Comparison of ENCODE assay signal across 8 cellular contexts in the genomic region with DNA sequence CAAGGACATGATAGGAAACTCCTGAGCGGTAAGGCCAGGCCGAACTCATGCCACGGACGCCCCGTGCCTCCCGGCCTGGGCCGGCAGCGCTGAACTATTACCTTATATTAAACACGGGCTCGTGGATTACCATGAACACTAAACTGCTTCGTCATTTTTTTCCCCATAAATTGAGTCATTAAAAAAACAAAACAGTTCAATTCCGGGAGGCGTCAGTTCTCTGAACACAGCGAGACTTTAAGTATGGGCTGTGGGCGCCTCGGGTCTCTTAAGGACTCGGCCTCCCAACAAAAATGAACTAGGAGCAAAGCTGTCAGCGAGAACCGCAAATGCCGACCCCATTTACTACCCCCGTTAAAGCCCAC. TPM values are rescaled to one million over a fixed set of nuclear protein-coding genes. Genes with fewer than 3 reads are reported as not detected.
A peak's percentile ranks its signal among the peaks of the same experiment; 100 is the strongest.
DNase-seq lines count a peak whose midpoint lies in the region; ATAC-seq, FAIRE-seq and TF ChIP-seq lines count a peak whose summit lies in the region.

No MANE protein-coding gene starts in this region.

- no peaks in the 10 kb centered on the region for H3K9me3 ChIP-seq in iPS-15b (ENCODE audit: control insufficient read depth, insufficient read depth, low read length)
- no peaks in the 10 kb centered on the region for H3K9me3 ChIP-seq in small intestine (ENCODE audit: control insufficient read depth, low read depth)

- peaks cover 6% of the 10 kb centered on the region for H3K36me3 ChIP-seq in iPS-15b (ENCODE audit: control insufficient read depth, insufficient read depth, low read length)
- peaks cover 3 to 6% of the 10 kb centered on the region in 2 donors for H3K36me3 ChIP-seq in small intestine (ENCODE audit: control insufficient read depth in 2 of 2, insufficient read depth in 2 of 2, low read length in 2 of 2)

- H3K27me3 ChIP-seq in iPS-15b (ENCODE audit: control insufficient read depth, insufficient read depth, low read length) = no peaks in the 10 kb centered on the region
- H3K27me3 ChIP-seq in small intestine (ENCODE audit: control insufficient read depth in 2 of 2, insufficient read depth in 2 of 2, low read length in 2 of 2) = no peaks in the 10 kb centered on the region

- ATAC-seq in GM18517 (IDR thresholded peaks at IDR 0.05; ENCODE audit: unreplicated experiment) = no peak

- peak overlapping the region; percentile 74 to 96 for H3K27ac ChIP-seq in small intestine (ENCODE audit: low read depth in 1 of 2, low read length in 1 of 2)

- no peaks in the 10 kb centered on the region for H3K4me1 ChIP-seq in iPS-15b (ENCODE audit: control insufficient read depth, insufficient read depth, low read length)
- no peaks in the 10 kb centered on the region for H3K4me1 ChIP-seq in small intestine (ENCODE audit: control insufficient read depth in 2 of 2, insufficient read depth in 1 of 2, low read depth in 1 of 2, low read length in 1 of 2)

- TF ChIP-seq CTCF in LNCaP clone FGC (IDR thresholded peaks at IDR 0.05; ENCODE audit: control insufficient read depth, extremely low read depth, insufficient read depth) = no peak

- H3K4me3 ChIP-seq in LNCaP clone FGC (ENCODE audit: low read depth, low read length) (peak overlapping the region; percentile 94), iPS-15b (ENCODE audit: low read depth, low read length) (peak overlapping the region; percentile 73), small intestine (ENCODE audit: low read depth in 1 of 2, low read length in 2 of 2) (peak overlapping the region; percentile 67 to 68)

- 0 to 1% (median 1%) methylated on average over 21 of the region's 21 CpGs for WGBS in small intestine, 3 donors

- no peak for FAIRE-seq in small intestine (lab: Jason Lieb, UNC)

- DNase-seq in GM03348 (ENCODE audit: low spot score) (peak; percentile 58), LNCaP clone FGC (ENCODE audit: low read depth) (no peak), amniotic stem cell (lab: John Stamatoyannopoulos, UW) (peak; percentile 57), small intestine (no peak), NCI-H2029 (lab: John Stamatoyannopoulos, UW) (no peak), 8988T (no peak)

- H3K9ac ChIP-seq in iPS-15b (ENCODE audit: low read depth, low read length) = peak overlapping the region; percentile 60

RNA-seq across cellular contexts. Expression of a gene that starts 0.5 kb away (rescaled TPM):
- polyA plus RNA-seq in small intestine = 10 to 100 TPM; 33.1 to 47.3 (median 44.7) TPM

Comparison
In these comparisons a context has a peak if more than half of its experiments do, and no peak if none do; other contexts are left out.
1. DNase-seq: peak in GM03348 (single experiment) and amniotic stem cell (single experiment); none in LNCaP clone FGC (single experiment), small intestine (single experiment), NCI-H2029 (single experiment) and 8988T (single experiment).
2. Peak in every context shown above with its lines, with median percentiles within 50 percentile points of each other: H3K4me3 ChIP-seq.